Comparison of ENCODE assay signal across 23 cellular contexts in the genomic region with DNA sequence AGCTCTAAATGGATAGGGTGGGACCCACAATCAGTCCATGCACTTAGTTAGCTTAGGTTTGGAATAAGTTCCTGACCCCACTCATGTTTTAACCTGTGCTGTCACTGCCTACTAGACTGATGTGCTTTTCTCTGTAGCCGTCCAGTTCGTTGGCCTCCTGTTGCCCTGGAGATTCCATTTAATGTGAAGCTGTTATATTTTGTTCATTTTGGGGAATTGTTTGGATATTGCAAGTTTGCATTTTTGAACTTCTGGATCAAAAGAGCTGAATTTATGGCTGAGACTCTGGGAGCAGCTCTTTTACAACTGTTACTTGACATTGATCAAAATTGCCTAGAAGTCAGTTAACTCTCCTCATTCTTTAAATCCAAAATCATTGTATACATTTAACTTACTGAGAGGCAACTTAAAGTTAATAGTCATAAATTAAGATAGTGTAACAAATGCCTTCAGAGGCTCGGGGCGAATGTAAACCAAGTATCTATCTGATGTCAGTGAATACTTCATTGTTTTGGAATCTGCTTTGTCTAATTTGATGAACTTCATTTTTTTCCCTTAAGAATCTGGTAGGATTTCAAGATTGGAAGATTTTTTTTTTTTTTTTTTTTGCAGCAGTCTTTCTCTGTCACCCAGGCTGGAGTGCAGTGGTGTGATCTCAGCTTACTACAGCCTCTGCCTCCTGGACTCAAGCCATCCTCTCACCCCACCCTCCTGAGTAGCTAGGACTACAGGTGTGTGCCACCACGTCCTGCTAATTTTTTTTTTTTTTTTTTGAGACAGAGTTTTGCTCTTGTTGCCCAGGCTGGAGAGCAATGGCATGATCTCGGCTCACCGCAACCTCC. TPM values are rescaled to one million over a fixed set of nuclear protein-coding genes. Genes with fewer than 3 reads are reported as not detected.
A peak's percentile ranks its signal among the peaks of the same experiment; 100 is the strongest.
DNase-seq lines count a peak whose midpoint lies in the region; ATAC-seq and TF ChIP-seq lines count a peak whose summit lies in the region.
"Had no signal": no experiment of that assay in that cellular context is flagged by ENCODE, and none has a peak within 500 bp of the region (broad histone marks: within the 10 kb centered on the region; RNA-seq: fewer than 3 reads in every experiment).

No MANE protein-coding gene starts in this region.

- H3K36me3 Mint-ChIP-seq in endodermal cell (ENCODE audit: low read depth), result peaks cover 37% of the 10 kb centered on the region
- H3K36me3 Mint-ChIP-seq in nephron progenitor cell (ENCODE audit: low read depth), result peaks cover 71% of the 10 kb centered on the region
- H3K36me3 Mint-ChIP-seq in GM23338 (ENCODE audit: low read depth), result peaks cover 20% of the 10 kb centered on the region; the same call in 2 of the 3 replicates

- H3K27ac Mint-ChIP-seq in endodermal cell (peak overlapping the region; percentile 36), nephron progenitor cell (peak overlapping the region; percentile 84), GM23338 (no peak overlapping the region)
- H3K27ac Mint-ChIP-seq: IgD-negative memory B cell had no signal

- H3K4me3 ChIP-seq in HEK293 (ENCODE audit: low read depth, low read length) (no peak overlapping the region), SK-N-SH (ENCODE audit: low read depth in 2 of 2, low read length in 1 of 2) (no peak overlapping the region), endodermal cell (ENCODE audit: low read length) (no peak overlapping the region), GM23338 (no peak overlapping the region)
- H3K4me3 ChIP-seq: BLaER1 treated with 17β-estradiol and CSF1 and Interleukin-3, amounts not matched to agents 10 nM and 100 nM had no signal

- no peak overlapping the region for H3K27ac ChIP-seq in HEK293 (ENCODE audit: extremely low read depth, low read depth, low read length)
- peak overlapping the region in 1 of 2 experiments; percentile 19; a peak in 1 of 4 replicates for H3K27ac ChIP-seq in SK-N-SH (ENCODE audit: low read depth in 2 of 2, low read length in 1 of 2)
- no peak overlapping the region for H3K27ac ChIP-seq in endodermal cell (ENCODE audit: low read depth, low read length)
- no peak overlapping the region for H3K27ac ChIP-seq in GM23338 (ENCODE audit: low read depth)
- H3K27ac ChIP-seq: BLaER1 treated with 17β-estradiol and CSF1 and Interleukin-3, amounts not matched to agents 10 nM and 100 nM; HL-60 had no signal

- H3K4me2 ChIP-seq in SK-N-SH (no peak overlapping the region), GM23338 (no peak overlapping the region)
- H3K4me2 ChIP-seq: BLaER1 treated with 17β-estradiol and CSF1 and Interleukin-3, amounts not matched to agents 10 nM and 100 nM had no signal

- H3K4me1 ChIP-seq in HEK293 (ENCODE audit: control insufficient read depth, insufficient read depth, low read length) (no peaks in the 10 kb centered on the region), SK-N-SH (ENCODE audit: control insufficient read depth in 1 of 2, insufficient read depth in 2 of 2, low read depth in 1 of 2, low read length in 1 of 2) (no peaks in the 10 kb centered on the region), endodermal cell (ENCODE audit: control insufficient read depth, insufficient read depth, low read length) (no peaks in the 10 kb centered on the region), GM23338 (ENCODE audit: insufficient read depth) (no peaks in the 10 kb centered on the region)
- H3K4me1 ChIP-seq: BLaER1 treated with 17β-estradiol and CSF1 and Interleukin-3, amounts not matched to agents 10 nM and 100 nM; Caco-2 had no signal

- ATAC-seq in HG03025 (IDR thresholded peaks at IDR 0.05; ENCODE audit: low FRiP score, unreplicated experiment) (no peak), GM23338 (no peak)

- H2AFZ ChIP-seq in SK-N-SH (ENCODE audit: low read depth) (no peak overlapping the region), GM23338 (no peak overlapping the region)

- H3K4me1 Mint-ChIP-seq in endodermal cell (peaks cover 8% of the 10 kb centered on the region), nephron progenitor cell (no peaks in the 10 kb centered on the region), GM23338 (no peaks in the 10 kb centered on the region)
- H3K4me1 Mint-ChIP-seq: IgD-negative memory B cell had no signal

- POLR2A ChIA-PET in HEK293 (lab: Yijun Ruan, JAX), result no interaction called here
- POLR2A ChIA-PET in SK-N-SH (lab: Yijun Ruan, JAX), result no interaction called here

- TF ChIP-seq EP300 in SK-N-SH (IDR thresholded peaks at IDR 0.05; ENCODE audit: borderline replicate concordance in 1 of 2, low read depth in 1 of 2, low read length in 1 of 2), result no peak

- no peak for TF ChIP-seq RAD21 in SK-N-SH (IDR thresholded peaks at IDR 0.05; ENCODE audit: low read length)

- H3K9me3 ChIP-seq in HEK293 (ENCODE audit: control insufficient read depth, insufficient read depth, low read depth, low read length) (no peaks in the 10 kb centered on the region), SK-N-SH (no peaks in the 10 kb centered on the region), endodermal cell (ENCODE audit: control insufficient read depth, low read length) (no peaks in the 10 kb centered on the region)
- H3K9me3 ChIP-seq: BLaER1 treated with 17β-estradiol and CSF1 and Interleukin-3, amounts not matched to agents 10 nM and 100 nM; Caco-2 had no signal

- no peak overlapping the region for H3K9ac ChIP-seq in SK-N-SH
- H3K9ac ChIP-seq in endodermal cell (ENCODE audit: extremely low read depth, low read length, poor library complexity, severe bottlenecking), result no peak overlapping the region
- H3K9ac ChIP-seq: BLaER1 treated with 17β-estradiol and CSF1 and Interleukin-3, amounts not matched to agents 10 nM and 100 nM had no signal

- peaks cover 34 to 68% of the 10 kb centered on the region in 2 experiments for H3K36me3 ChIP-seq in HEK293 (ENCODE audit: control insufficient read depth in 2 of 2, insufficient read depth in 1 of 2, low read length in 2 of 2)
- H3K36me3 ChIP-seq in SK-N-SH (replicated peaks in 1 of 2; ENCODE audit: control insufficient read depth in 1 of 2, insufficient read depth in 2 of 2, low read length in 1 of 2), result peaks cover 33 to 63% of the 10 kb centered on the region in 2 experiments
- peaks cover 31% of the 10 kb centered on the region for H3K36me3 ChIP-seq in endodermal cell (ENCODE audit: control insufficient read depth, insufficient read depth, low read length)
- peaks cover 3% of the 10 kb centered on the region; the same call in 1 of the 2 replicates for H3K36me3 ChIP-seq in GM23338 (ENCODE audit: insufficient read depth)

- DNase-seq in SK-N-SH (no peak), endodermal cell (no peak), nephron progenitor cell (no peak), RPMI8226 (no peak), GM23338 (ENCODE audit: low spot score) (no peak)
- DNase-seq: ACHN; Caco-2; CD4-positive, alpha-beta memory T cell; GDM1; Karpas-422; NCI-H1417; NCI-H1694 treated with DMSO at 0.1 percent for 48 hours; NCI-H2081 treated with DMSO at 0.1 percent for 48 hours; NCI-H2171 treated with DMSO at 0.1 percent for 48 hours; NCI-H526; OCI-M1; Right ventricle myocardium superior; SW 1271 had no signal

- H3K27me3 ChIP-seq in SK-N-SH (ENCODE audit: insufficient read depth) (no peaks in the 10 kb centered on the region), endodermal cell (ENCODE audit: control insufficient read depth, insufficient read depth, low read length, poor library complexity, severe bottlenecking) (no peaks in the 10 kb centered on the region), GM23338 (ENCODE audit: insufficient read depth) (no peaks in the 10 kb centered on the region)
- H3K27me3 ChIP-seq: BLaER1 treated with 17β-estradiol and CSF1 and Interleukin-3, amounts not matched to agents 10 nM and 100 nM had no signal

- H3K27me3 Mint-ChIP-seq in endodermal cell (ENCODE audit: insufficient read depth) (no peaks in the 10 kb centered on the region), nephron progenitor cell (ENCODE audit: low read depth, poor library complexity) (no peaks in the 10 kb centered on the region), GM23338 (ENCODE audit: insufficient read depth, low read depth, poor library complexity) (peaks cover 2% of the 10 kb centered on the region)
- H3K27me3 Mint-ChIP-seq: CD4-positive, alpha-beta memory T cell; IgD-negative memory B cell had no signal

- whole genome bisulfite sequencing in SK-N-SH (ENCODE audit: low lambda C conversion rate), result 91% methylated on average over 7 of the region's 7 CpGs
- WGBS in endodermal cell (ENCODE audit: insufficient coverage in 1 of 2, insufficient read length in 1 of 2), 2 experiments, result 94 to 97% methylated on average over 4 to 7 of the region's 7 CpGs

- no peaks in the 10 kb centered on the region for H3K9me2 ChIP-seq in SK-N-SH
- H3K9me2 ChIP-seq in GM23338 (ENCODE audit: insufficient read depth), result no peaks in the 10 kb centered on the region

- H3K9me3 Mint-ChIP-seq in endodermal cell (no peaks in the 10 kb centered on the region), nephron progenitor cell (no peaks in the 10 kb centered on the region), GM23338 (no peaks in the 10 kb centered on the region)
- H3K9me3 Mint-ChIP-seq: CD4-positive, alpha-beta memory T cell; IgD-negative memory B cell had no signal

- H4K20me1 ChIP-seq in SK-N-SH (ENCODE audit: insufficient read depth) (no peaks in the 10 kb centered on the region), GM23338 (replicated peaks; ENCODE audit: insufficient read depth) (no peaks in the 10 kb centered on the region)
- H4K20me1 ChIP-seq: BLaER1 treated with 17β-estradiol and CSF1 and Interleukin-3, amounts not matched to agents 10 nM and 100 nM had no signal

- no peak for TF ChIP-seq CTCF in HEK293 (tag by site-specific recombination; IDR thresholded peaks at IDR 0.05)
- TF ChIP-seq CTCF in SK-N-SH (IDR thresholded peaks at IDR 0.05), result no peak
- no peak for TF ChIP-seq CTCF in endodermal cell (conservative IDR thresholded peaks at IDR 0.05)
- no peak for TF ChIP-seq CTCF in nephron progenitor cell (IDR thresholded peaks at IDR 0.05)
- no peak for TF ChIP-seq CTCF in GM23338 (conservative IDR thresholded peaks at IDR 0.05; ENCODE audit: low read depth in 2 of 2)

- peaks cover 13% of the 10 kb centered on the region for H3F3A ChIP-seq in SK-N-SH (replicated peaks; ENCODE audit: insufficient read depth)
- H3F3A ChIP-seq in GM23338 (replicated peaks; ENCODE audit: low read depth), result no peaks in the 10 kb centered on the region

- H3K79me2 ChIP-seq in SK-N-SH (ENCODE audit: insufficient read depth), result 0 out of 2 replicates have a peak, but pooled peaks cover 5% of the 10 kb centered on the region
- no peaks in the 10 kb centered on the region for H3K79me2 ChIP-seq in GM23338 (replicated peaks; ENCODE audit: insufficient read depth)

- H3K4me3 Mint-ChIP-seq in endodermal cell (no peak overlapping the region), nephron progenitor cell (no peak overlapping the region), GM23338 (no peak overlapping the region)
- H3K4me3 Mint-ChIP-seq: CD4-positive, alpha-beta memory T cell; IgD-negative memory B cell had no signal

- CTCF ChIA-PET in HEK293 (lab: Yijun Ruan, JAX), result no interaction called here
- CTCF ChIA-PET in SK-N-SH (lab: Yijun Ruan, JAX), result interaction anchor here (1.6 to 1.7 kb wide), 2 partner anchors 8 to 297 kb away, joined by 4 to 5 read pairs; no protein-coding TSS in a partner anchor

RNA-seq across cellular contexts. Expression of gene MIGA1, which starts 38.1 kb away (rescaled TPM):
- polyA plus RNA-seq in SK-N-SH (2012; rRNA removed) (2.5 and 4.4 TPM in 2 replicates), GM23338 (2016; fragmentation: Nextera tagmentation; extraction: Ambion mirVana) (3.4 and 4.6 TPM in 2 replicates)
- polyA plus RNA-seq in SK-N-SH (2012; cell fraction: cytosol; rRNA removed), result 4.6 and 5.1 TPM in 2 replicates
- polyA plus RNA-seq in SK-N-SH (2012; cell fraction: nucleus; rRNA removed), result 2.2 and 5.2 TPM in 2 replicates
- total RNA-seq in endodermal cell, result 1 to 10 TPM; 7.3 to 9.5 TPM
- 7.9 TPM for polyA plus RNA-seq in endodermal cell (2013, experiment 1 of 2)
- 7.9 TPM for polyA plus RNA-seq in endodermal cell (2013, experiment 2 of 2)
- 7.5 TPM in 2 replicates for total RNA-seq in GM23338 (2014; rRNA removed; shearing (Covaris generic))

RNA-seq across cellular contexts. Expression of gene USP33, which starts 57.9 kb away (rescaled TPM):
- polyA plus RNA-seq in SK-N-SH (2012; rRNA removed), result 26.3 and 38.8 TPM in 2 replicates
- 35.0 and 35.8 TPM in 2 replicates for polyA plus RNA-seq in SK-N-SH (2012; cell fraction: cytosol; rRNA removed)
- 24.9 and 61.0 TPM in 2 replicates for polyA plus RNA-seq in SK-N-SH (2012; cell fraction: nucleus; rRNA removed)
- total RNA-seq in endodermal cell, result 10 to 100 TPM; 61.8 to 67.6 TPM
- 56.3 TPM for polyA plus RNA-seq in endodermal cell (2013, experiment 1 of 2)
- polyA plus RNA-seq in endodermal cell (2013, experiment 2 of 2), result 58.0 TPM
- 61.9 and 63.9 TPM in 2 replicates for total RNA-seq in GM23338 (2014; rRNA removed; shearing (Covaris generic))
- 36.6 and 42.4 TPM in 2 replicates for polyA plus RNA-seq in GM23338 (2016; fragmentation: Nextera tagmentation; extraction: Ambion mirVana)

Comparison
In these comparisons a context has a peak if more than half of its experiments do, and no peak if none do; other contexts are left out.
1. Of the 4 proteins assayed by ChIP-seq in both HEK293 and SK-N-SH: peak only in HEK293: none; only in SK-N-SH: PBX3; in both: none; in neither: 3.